13 cellular contexts compared by ENCODE assay signal in the genomic region with DNA sequence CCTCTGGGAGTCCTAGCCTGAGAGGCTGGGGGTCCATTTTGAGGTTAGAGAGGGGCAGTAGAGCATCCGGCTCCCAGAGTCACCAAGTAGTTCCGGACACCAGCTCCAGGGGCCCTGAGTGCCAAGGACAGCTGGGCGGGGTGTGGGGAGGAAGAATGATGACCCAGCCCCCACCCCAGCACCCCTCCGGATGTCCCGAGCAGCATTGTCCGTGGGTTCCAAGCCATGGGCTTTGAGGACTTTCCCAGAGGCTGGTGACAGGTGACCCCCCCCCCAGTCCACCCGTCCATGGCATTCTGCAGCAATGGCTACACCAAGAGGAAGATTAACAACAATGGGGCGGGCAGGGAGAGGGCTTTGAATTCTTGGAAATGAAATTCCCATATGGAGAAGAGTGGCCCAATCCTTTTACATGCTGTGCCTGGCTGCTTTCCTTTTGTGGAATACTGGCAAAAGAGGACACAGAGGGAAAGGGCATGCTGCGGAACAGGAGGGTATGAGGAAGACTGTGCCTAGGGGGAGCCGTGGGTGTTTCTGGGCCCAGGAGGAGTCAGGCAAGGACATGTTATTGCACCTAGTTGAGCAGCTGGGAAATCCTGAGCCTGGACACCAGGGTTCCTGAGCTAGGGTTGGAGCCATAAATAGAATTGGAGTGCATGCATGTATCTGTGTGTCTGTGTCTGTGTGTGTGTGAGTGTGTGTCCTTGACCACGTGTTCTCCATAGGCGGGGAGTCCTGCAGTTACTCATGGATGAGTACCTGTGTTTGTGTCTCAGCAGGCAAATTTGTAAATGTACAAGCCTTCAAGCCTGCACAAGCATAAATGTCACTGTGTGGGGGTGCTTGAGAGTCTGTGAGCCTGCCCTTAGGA. TPM values are rescaled to one million over a fixed set of nuclear protein-coding genes. Genes with fewer than 3 reads are reported as not detected.
DNase-seq lines count a peak whose midpoint lies in the region; ATAC-seq and TF ChIP-seq lines count a peak whose summit lies in the region.
"Had no signal": no experiment of that assay in that cellular context is flagged by ENCODE, and none has a peak within 500 bp of the region (broad histone marks: within the 10 kb centered on the region; RNA-seq: fewer than 3 reads in every experiment).

No MANE protein-coding gene starts in this region.

- intact Hi-C loops in left lung (cut with DNase I) = no loop called here

- peak overlapping the region; percentile 68 to 77 for H3K9ac ChIP-seq in stomach smooth muscle (ENCODE audit: low read length in 2 of 2)

- no peaks in the 10 kb centered on the region for H3K27me3 ChIP-seq in stomach smooth muscle (ENCODE audit: control insufficient read depth in 1 of 2, insufficient read depth in 2 of 2, low read length in 2 of 2)
- H3K27me3 ChIP-seq in left lung = peaks cover 0 to 19% of the 10 kb centered on the region in 2 donors

- no peak for TF ChIP-seq RAD21 in Ishikawa (IDR thresholded peaks at IDR 0.05; ENCODE audit: low read depth)

- H3K36me3 ChIP-seq in stomach smooth muscle (ENCODE audit: control insufficient read depth in 2 of 2, insufficient read depth in 2 of 2, low read length in 2 of 2) (peaks cover 0 to 7% of the 10 kb centered on the region in 2 donors), left lung (no peaks in the 10 kb centered on the region)
- H3K36me3 ChIP-seq: spleen had no signal

- ATAC-seq in left lung (no peak), HG03571 (IDR thresholded peaks at IDR 0.05; ENCODE audit: unreplicated experiment) (no peak)
- ATAC-seq: T-helper 17 cell had no signal

- no peak for TF ChIP-seq CTCF in left lung (IDR thresholded peaks at IDR 0.05)

- no peak for TF ChIP-seq EP300 in Ishikawa (IDR thresholded peaks at IDR 0.05; ENCODE audit: borderline replicate concordance)

- H3K27ac ChIP-seq in stomach smooth muscle (ENCODE audit: low read length) = peak overlapping the region; percentile 76
- no peak overlapping the region for H3K27ac ChIP-seq in left lung
- H3K27ac ChIP-seq: spleen had no signal

- DNase-seq in cerebellum (ENCODE audit: low spot score) (peak; percentile 89), left lung (no peak), NCI-H187 (lab: John Stamatoyannopoulos, UW) (no peak)
- no peak for DNase-seq in stimulated activated naive CD4-positive, alpha-beta T cell (lab: John Stamatoyannopoulos, UW)
- DNase-seq: CD4-positive, alpha-beta memory T cell; KG1; spleen; T-helper 17 cell had no signal

- peaks cover 2% of the 10 kb centered on the region for H3K9me3 ChIP-seq in iPS-18c (ENCODE audit: control insufficient read depth, insufficient read depth, low read length)
- H3K9me3 ChIP-seq in stomach smooth muscle (ENCODE audit: control insufficient read depth in 2 of 2, low read length in 2 of 2) = no peaks in the 10 kb centered on the region
- no peaks in the 10 kb centered on the region for H3K9me3 ChIP-seq in left lung
- H3K9me3 ChIP-seq: spleen had no signal

- H3K4me1 ChIP-seq in stomach smooth muscle (ENCODE audit: control insufficient read depth, insufficient read depth, low read length) (peaks cover 39% of the 10 kb centered on the region), left lung (peaks cover 0 to 3% of the 10 kb centered on the region in 2 donors)

- peak overlapping the region; percentile 49 for H3K4me3 ChIP-seq in iPS-18c (ENCODE audit: insufficient read depth, low read depth, low read length)
- peak overlapping the region; percentile 48 to 81 for H3K4me3 ChIP-seq in stomach smooth muscle (ENCODE audit: low read length in 2 of 2)
- no peak overlapping the region for H3K4me3 ChIP-seq in left lung
- H3K4me3 ChIP-seq: lung had no signal

TF ChIP-seq in Ishikawa, 13 proteins besides CTCF, POLR2A, EP300 and RAD21:
- TF ChIP-seq EGR1 (IDR thresholded peaks at IDR 0.05) = no peak
- no peak for TF ChIP-seq YY1 (IDR thresholded peaks at IDR 0.05; ENCODE audit: low read depth)
- no peak for TF ChIP-seq NFIC (IDR thresholded peaks at IDR 0.05)
- TF ChIP-seq FOXM1 (IDR thresholded peaks at IDR 0.05; ENCODE audit: borderline replicate concordance, low read depth) = no peak
- no peak for TF ChIP-seq TEAD4 (IDR thresholded peaks at IDR 0.05)
- TF ChIP-seq, protein P1, sequence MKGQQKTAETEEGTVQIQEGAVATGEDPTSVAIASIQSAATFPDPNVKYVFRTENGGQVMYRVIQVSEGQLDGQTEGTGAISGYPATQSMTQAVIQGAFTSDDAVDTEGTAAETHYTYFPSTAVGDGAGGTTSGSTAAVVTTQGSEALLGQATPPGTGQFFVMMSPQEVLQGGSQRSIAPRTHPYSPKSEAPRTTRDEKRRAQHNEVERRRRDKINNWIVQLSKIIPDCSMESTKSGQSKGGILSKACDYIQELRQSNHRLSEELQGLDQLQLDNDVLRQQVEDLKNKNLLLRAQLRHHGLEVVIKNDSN (IDR thresholded peaks at IDR 0.05) = peak; percentile 33; the same call in 1 of the 2 replicates
- TF ChIP-seq ZBTB7A (IDR thresholded peaks at IDR 0.05; ENCODE audit: low read depth) = no peak
- TF ChIP-seq TCF12 (IDR thresholded peaks at IDR 0.05; ENCODE audit: low read depth) = no peak
- TF ChIP-seq, protein P2, sequence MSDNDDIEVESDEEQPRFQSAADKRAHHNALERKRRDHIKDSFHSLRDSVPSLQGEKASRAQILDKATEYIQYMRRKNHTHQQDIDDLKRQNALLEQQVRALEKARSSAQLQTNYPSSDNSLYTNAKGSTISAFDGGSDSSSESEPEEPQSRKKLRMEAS (IDR thresholded peaks at IDR 0.05) = no peak

RNA-seq across cellular contexts. Expression of gene ATP1A2, which starts 1.0 kb away (rescaled TPM):
- total RNA-seq in cerebellum (118 TPM), left lung (1 to 10 TPM; 2.8 to 5.0 TPM)
- total RNA-seq: CD4-positive, alpha-beta memory T cell; T-helper 17 cell had no signal

RNA-seq across cellular contexts. Expression of gene IGSF8, which starts 18.1 kb away (rescaled TPM):
- total RNA-seq in cerebellum = 24.0 TPM
- total RNA-seq in left lung = 10 to 100 TPM; 27.5 to 38.3 TPM

RNA-seq across cellular contexts. Expression of gene ATP1A4, which starts 34.9 kb away (rescaled TPM):
- total RNA-seq in cerebellum = 0.64 TPM
- not detected for total RNA-seq in left lung
- total RNA-seq: CD4-positive, alpha-beta memory T cell had no signal

RNA-seq across cellular contexts. Expression of gene KCNJ9, which starts 35.2 kb away (rescaled TPM):
- total RNA-seq in cerebellum (12.0 TPM), left lung (not detected)
- total RNA-seq: CD4-positive, alpha-beta memory T cell; lung; spleen; T-helper 17 cell had no signal

RNA-seq across cellular contexts. Expression of gene KCNJ10, which starts 46.6 kb away (rescaled TPM):
- 3.4 TPM for total RNA-seq in cerebellum
- under 1 TPM in 1 of 2 donors, not detected in 1; 0.58 TPM for total RNA-seq in left lung
- total RNA-seq: CD4-positive, alpha-beta memory T cell; T-helper 17 cell had no signal

Comparison
In these comparisons a context has a peak if more than half of its experiments do, and no peak if none do; other contexts are left out.
1. H3K4me3 ChIP-seq: peak in iPS-18c (single experiment) and stomach smooth muscle (2 of 2); none in left lung (0 of 2).
2. RNA of gene ATP1A2, which starts 1.0 kb away (total RNA-seq): 118 TPM in cerebellum (single experiment); 2.8 to 5.0 TPM in left lung; every median in the first group is over 10 times any median in the second.